11 cellular contexts compared by ENCODE assay signal in genomic region chr1:202656951-202657646, GRCh38. TPM values are rescaled to one million over a fixed set of nuclear protein-coding genes. Genes with fewer than 3 reads are reported as not detected.
DNase-seq lines count a peak whose midpoint lies in the region; ATAC-seq and TF ChIP-seq lines count a peak whose summit lies in the region.
"Had no signal": no experiment of that assay in that cellular context is flagged by ENCODE, and none has a peak within 500 bp of the region (broad histone marks: within the 10 kb centered on the region; RNA-seq: fewer than 3 reads in every experiment).

No MANE protein-coding gene starts in this region.

- no peak for ATAC-seq in HG03460 (IDR thresholded peaks at IDR 0.05; ENCODE audit: unreplicated experiment)
- ATAC-seq in GM18502 (IDR thresholded peaks at IDR 0.05; ENCODE audit: poor library complexity, unreplicated experiment): no peak
- no peak for ATAC-seq in CD4-positive, alpha-beta T cell (ENCODE audit: poor library complexity)

- TF ChIP-seq CTCF in MM.1S (IDR thresholded peaks at IDR 0.05; ENCODE audit: low read length): peak; percentile 19
- peak; percentile 39 for TF ChIP-seq CTCF in chondrocyte (IDR thresholded peaks at IDR 0.05)
- TF ChIP-seq CTCF in CD4-positive, alpha-beta T cell (IDR thresholded peaks at IDR 0.05): no peak

- H3K79me2 ChIP-seq in MM.1S (ENCODE audit: low read length): no peaks in the 10 kb centered on the region

- no peaks in the 10 kb centered on the region for H3K4me1 ChIP-seq in MM.1S (ENCODE audit: low read length)

- no peak overlapping the region for H3K27ac Mint-ChIP-seq in chondrocyte (ENCODE audit: unreplicated experiment)
- no peak overlapping the region for H3K27ac Mint-ChIP-seq in activated T-helper 1 cell treated with anti-CD3 and anti-CD28 coated beads, Interleukin-12 subunit alpha, Interleukin-12 subunit beta, Interleukin-2, Interleukin-4 antibody, amounts not matched to agents 30 ng/mL and 10 ng/mL and 1 ng/mL, durations not matched to agents 14 hours and 24 hours and 36 hours
- H3K27ac Mint-ChIP-seq in CD4-positive, alpha-beta T cell: no peak overlapping the region

- H3K4me2 ChIP-seq in MM.1S (ENCODE audit: low read depth, low read length): no peak overlapping the region

- no peaks in the 10 kb centered on the region for H3K9me3 Mint-ChIP-seq in chondrocyte (ENCODE audit: low read depth)
- H3K9me3 Mint-ChIP-seq in activated T-helper 1 cell treated with anti-CD3 and anti-CD28 coated beads, Interleukin-12 subunit alpha, Interleukin-12 subunit beta, Interleukin-2, Interleukin-4 antibody, amounts not matched to agents 30 ng/mL and 10 ng/mL and 1 ng/mL, durations not matched to agents 14 hours and 24 hours and 36 hours: no peaks in the 10 kb centered on the region
- H3K9me3 Mint-ChIP-seq in CD4-positive, alpha-beta T cell: no peaks in the 10 kb centered on the region

- intact Hi-C loops in activated T-helper 1 cell treated with anti-CD3 and anti-CD28 coated beads, Interleukin-12 subunit alpha, Interleukin-12 subunit beta, Interleukin-2, Interleukin-4 antibody, amounts not matched to agents 30 ng/mL and 10 ng/mL and 1 ng/mL, durations not matched to agents 14 hours and 24 hours and 36 hours (cut with micrococcal nuclease): no loop called here
- intact Hi-C loops in CD4-positive, alpha-beta T cell (cut with DNase I, micrococcal nuclease): no loop called here

- H3K9ac ChIP-seq in MM.1S (ENCODE audit: low read length): no peak overlapping the region

- H4K20me1 ChIP-seq in MM.1S (ENCODE audit: insufficient read depth, low read length): no peaks in the 10 kb centered on the region

- no peaks in the 10 kb centered on the region for H3K36me3 Mint-ChIP-seq in chondrocyte (ENCODE audit: low read depth)
- no peaks in the 10 kb centered on the region for H3K36me3 Mint-ChIP-seq in activated T-helper 1 cell treated with anti-CD3 and anti-CD28 coated beads, Interleukin-12 subunit alpha, Interleukin-12 subunit beta, Interleukin-2, Interleukin-4 antibody, amounts not matched to agents 30 ng/mL and 10 ng/mL and 1 ng/mL, durations not matched to agents 14 hours and 24 hours and 36 hours (ENCODE audit: low read depth)
- H3K36me3 Mint-ChIP-seq in CD4-positive, alpha-beta T cell (ENCODE audit: low read depth): no peaks in the 10 kb centered on the region

- H3F3A ChIP-seq in MM.1S (ENCODE audit: insufficient read depth, low read length): no peaks in the 10 kb centered on the region

- CTCF ChIA-PET in CD4-positive, alpha-beta T cell (lab: Charles Lee): no interaction called here

- no peak overlapping the region for H3K27ac ChIP-seq in MM.1S (ENCODE audit: low read length)
- no peak overlapping the region for H3K27ac ChIP-seq in CD4-positive, alpha-beta T cell (ENCODE audit: low read depth, low read length)

- DNase-seq in GM03348 (ENCODE audit: low spot score): peak; percentile 48
- DNase-seq in MM.1S: no peak
- no peak for DNase-seq in chondrocyte (ENCODE audit: low spot score)
- DNase-seq in myocyte (ENCODE audit: low read depth): peak; percentile 69
- DNase-seq in activated T-helper 1 cell treated with anti-CD3 and anti-CD28 coated beads, Interleukin-12 subunit alpha, Interleukin-12 subunit beta, Interleukin-2, Interleukin-4 antibody, amounts not matched to agents 30 ng/mL and 10 ng/mL and 1 ng/mL, durations not matched to agents 14 hours and 24 hours and 36 hours (ENCODE audit: low spot score): no peak
- no peak for DNase-seq in CD4-positive, alpha-beta T cell
- DNase-seq: activated CD4-positive, alpha-beta T cell treated with anti-CD3 and anti-CD28 coated beads for 4 hours; hypothalamus; NCI-H748 treated with DMSO at 0.1 percent for 48 hours had no signal

- H3K4me3 Mint-ChIP-seq in chondrocyte (ENCODE audit: unreplicated experiment): no peak overlapping the region
- no peak overlapping the region for H3K4me3 Mint-ChIP-seq in activated T-helper 1 cell treated with anti-CD3 and anti-CD28 coated beads, Interleukin-12 subunit alpha, Interleukin-12 subunit beta, Interleukin-2, Interleukin-4 antibody, amounts not matched to agents 30 ng/mL and 10 ng/mL and 1 ng/mL, durations not matched to agents 14 hours and 24 hours and 36 hours
- H3K4me3 Mint-ChIP-seq in CD4-positive, alpha-beta T cell: no peak overlapping the region

- no peaks in the 10 kb centered on the region for H3K36me3 ChIP-seq in MM.1S (replicated peaks; ENCODE audit: insufficient read depth, low read length)

- H3K4me3 ChIP-seq in MM.1S (ENCODE audit: low read length): no peak overlapping the region

- POLR2A ChIA-PET in CD4-positive, alpha-beta T cell (lab: Charles Lee): no interaction called here

- peaks cover 73% of the 10 kb centered on the region for H3K27me3 Mint-ChIP-seq in chondrocyte (ENCODE audit: low read depth)
- H3K27me3 Mint-ChIP-seq in activated T-helper 1 cell treated with anti-CD3 and anti-CD28 coated beads, Interleukin-12 subunit alpha, Interleukin-12 subunit beta, Interleukin-2, Interleukin-4 antibody, amounts not matched to agents 30 ng/mL and 10 ng/mL and 1 ng/mL, durations not matched to agents 14 hours and 24 hours and 36 hours (ENCODE audit: insufficient read depth): peaks cover 31% of the 10 kb centered on the region
- H3K27me3 Mint-ChIP-seq in CD4-positive, alpha-beta T cell: peaks cover 60% of the 10 kb centered on the region

- H3K9me3 ChIP-seq in MM.1S (replicated peaks; ENCODE audit: insufficient read depth, low read length): no peaks in the 10 kb centered on the region
- H3K9me3 ChIP-seq in CD4-positive, alpha-beta T cell (ENCODE audit: control insufficient read depth, low read length): no peaks in the 10 kb centered on the region

- H2AFZ ChIP-seq in MM.1S (ENCODE audit: low read length): no peak overlapping the region

- no peaks in the 10 kb centered on the region for H3K4me1 Mint-ChIP-seq in chondrocyte (ENCODE audit: low read depth)
- H3K4me1 Mint-ChIP-seq in activated T-helper 1 cell treated with anti-CD3 and anti-CD28 coated beads, Interleukin-12 subunit alpha, Interleukin-12 subunit beta, Interleukin-2, Interleukin-4 antibody, amounts not matched to agents 30 ng/mL and 10 ng/mL and 1 ng/mL, durations not matched to agents 14 hours and 24 hours and 36 hours (ENCODE audit: low read depth): no peaks in the 10 kb centered on the region
- H3K4me1 Mint-ChIP-seq in CD4-positive, alpha-beta T cell (ENCODE audit: low read depth): no peaks in the 10 kb centered on the region

- H3K9me2 ChIP-seq in MM.1S (replicated peaks; ENCODE audit: insufficient read depth, low read length): no peaks in the 10 kb centered on the region

- peaks cover 24% of the 10 kb centered on the region for H3K27me3 ChIP-seq in MM.1S (replicated peaks; ENCODE audit: insufficient read depth, low read length)
- H3K27me3 ChIP-seq in CD4-positive, alpha-beta T cell (ENCODE audit: control insufficient read depth, insufficient read depth, low read length): peaks cover 4% of the 10 kb centered on the region

RNA-seq across cellular contexts. Expression of gene SYT2, which starts 53.2 kb away (rescaled TPM):
- total RNA-seq in chondrocyte (0.07 TPM in 1 of 3 replicates, not detected in the others), myocyte (not detected in 2 replicates)
- polyA plus RNA-seq in myocyte (2012): 0.05 TPM
- not detected in 2 replicates for total RNA-seq in activated T-helper 1 cell treated with anti-CD3 and anti-CD28 coated beads, Interleukin-12 subunit alpha, Interleukin-12 subunit beta, Interleukin-2, Interleukin-4 antibody, amounts not matched to agents 30 ng/mL and 10 ng/mL and 1 ng/mL, durations not matched to agents 14 hours and 24 hours and 36 hours
- total RNA-seq in CD4-positive, alpha-beta T cell: not detected

Comparison
In these comparisons a context has a peak if more than half of its experiments do, and no peak if none do; other contexts are left out.
1. DNase-seq: peak in GM03348 (single experiment) and myocyte (single experiment); none in MM.1S (single experiment), chondrocyte (single experiment), activated T-helper 1 cell treated with anti-CD3 and anti-CD28 coated beads, Interleukin-12 subunit alpha, Interleukin-12 subunit beta, Interleukin-2, Interleukin-4 antibody, amounts not matched to agents 30 ng/mL and 10 ng/mL and 1 ng/mL, durations not matched to agents 14 hours and 24 hours and 36 hours (single experiment) and CD4-positive, alpha-beta T cell (0 of 10).